In the genomic region with DNA sequence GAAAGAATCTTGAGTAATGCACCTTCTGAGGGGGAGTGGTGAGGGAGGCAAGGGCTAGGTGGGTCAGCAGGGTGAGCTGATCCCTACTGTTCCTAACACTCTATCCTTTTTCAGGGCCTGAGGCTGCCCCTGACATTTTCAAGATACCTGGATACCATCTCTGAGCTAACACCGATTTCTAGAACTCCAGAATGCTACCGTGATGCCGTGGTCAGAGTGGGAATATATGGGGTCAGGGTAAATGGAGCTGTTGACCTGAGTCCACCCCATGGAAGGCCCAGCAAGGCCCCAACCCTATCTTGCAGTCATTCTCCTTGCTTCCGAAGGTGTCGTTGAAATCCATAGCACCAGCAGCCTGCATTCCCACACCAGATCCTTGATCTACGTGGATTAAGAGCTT, we compare ENCODE assay signal across 16 cellular contexts. TPM values are rescaled to one million over a fixed set of nuclear protein-coding genes. Genes with fewer than 3 reads are reported as not detected.
DNase-seq lines count a peak whose midpoint lies in the region; ATAC-seq and TF ChIP-seq lines count a peak whose summit lies in the region.
"Had no signal": no experiment of that assay in that cellular context is flagged by ENCODE, and none has a peak within 500 bp of the region (broad histone marks: within the 10 kb centered on the region; RNA-seq: fewer than 3 reads in every experiment).

No MANE protein-coding gene starts in this region.

- H3K36me3 ChIP-seq in endodermal cell (ENCODE audit: control insufficient read depth, insufficient read depth, low read length) (no peaks in the 10 kb centered on the region), mucosa of rectum (ENCODE audit: control insufficient read depth in 2 of 2, insufficient read depth in 2 of 2, low read length in 2 of 2) (no peaks in the 10 kb centered on the region)
- H3K36me3 ChIP-seq: BLaER1 had no signal

- CTCF ChIA-PET in activated CD8-positive, alpha-beta memory T cell treated with anti-CD3 and anti-CD28 coated beads, Interleukin-2, amount 10 ng/mL, durations not matched to agents 7 days and 5 days (lab: Charles Lee) = interaction anchor here (0.8 kb wide), 1 partner anchor 17 kb away, joined by 3 read pairs; no protein-coding TSS in a partner anchor
- CTCF ChIA-PET in activated CD8-positive, alpha-beta T cell treated with anti-CD3 and anti-CD28 coated beads, Interleukin-2, amount 10 ng/mL, durations not matched to agents 7 days and 5 days (lab: Charles Lee) = interaction anchor here (1.2 to 1.4 kb wide), 2 partner anchors 17 to 422 kb away, joined by 4 to 5 read pairs; no protein-coding TSS in a partner anchor

- H3K4me3 Mint-ChIP-seq in activated CD8-positive, alpha-beta memory T cell treated with anti-CD3 and anti-CD28 coated beads, Interleukin-2, amount 10 ng/mL, durations not matched to agents 7 days and 5 days = no peak overlapping the region
- no peak overlapping the region for H3K4me3 Mint-ChIP-seq in endodermal cell
- H3K4me3 Mint-ChIP-seq in activated CD8-positive, alpha-beta T cell treated with anti-CD3 and anti-CD28 coated beads, Interleukin-2, amount 10 ng/mL, durations not matched to agents 7 days and 5 days = no peak overlapping the region
- H3K4me3 Mint-ChIP-seq: CD8-positive, alpha-beta memory T cell had no signal

- POLR2A ChIA-PET in activated CD8-positive, alpha-beta T cell treated with anti-CD3 and anti-CD28 coated beads, Interleukin-2, amount 10 ng/mL, durations not matched to agents 7 days and 5 days (lab: Charles Lee) = no interaction called here

- peak; percentile 15 for DNase-seq in activated CD8-positive, alpha-beta memory T cell treated with anti-CD3 and anti-CD28 coated beads, Interleukin-2, amount 50 U/mL, for 48 hours
- DNase-seq in activated CD8-positive, alpha-beta memory T cell treated with anti-CD3 and anti-CD28 coated beads, Interleukin-2, amount 10 ng/mL, durations not matched to agents 7 days and 5 days = no peak
- peak; percentile 17 for DNase-seq in endodermal cell
- no peak for DNase-seq in Kasumi-1 (lab: John Stamatoyannopoulos, UW)
- DNase-seq in activated CD8-positive, alpha-beta T cell treated with anti-CD3 and anti-CD28 coated beads, Interleukin-2, amount 10 ng/mL, durations not matched to agents 7 days and 5 days = no peak
- DNase-seq: 8988T; AML-193; Caco-2; CD8-positive, alpha-beta memory T cell; DND-41; GDM1; GM23248 had no signal

- no peak for TF ChIP-seq CTCF in endodermal cell (conservative IDR thresholded peaks at IDR 0.05)

- peaks cover 18% of the 10 kb centered on the region for H3K27me3 Mint-ChIP-seq in activated CD8-positive, alpha-beta memory T cell treated with anti-CD3 and anti-CD28 coated beads, Interleukin-2, amount 10 ng/mL, durations not matched to agents 7 days and 5 days
- H3K27me3 Mint-ChIP-seq in endodermal cell (ENCODE audit: insufficient read depth) = no peaks in the 10 kb centered on the region
- H3K27me3 Mint-ChIP-seq in activated CD8-positive, alpha-beta T cell treated with anti-CD3 and anti-CD28 coated beads, Interleukin-2, amount 10 ng/mL, durations not matched to agents 7 days and 5 days (ENCODE audit: low read depth) = peaks cover 5% of the 10 kb centered on the region

- peaks cover 5% of the 10 kb centered on the region for H3K36me3 Mint-ChIP-seq in activated CD8-positive, alpha-beta memory T cell treated with anti-CD3 and anti-CD28 coated beads, Interleukin-2, amount 10 ng/mL, durations not matched to agents 7 days and 5 days
- H3K36me3 Mint-ChIP-seq in endodermal cell (ENCODE audit: low read depth) = no peaks in the 10 kb centered on the region
- H3K36me3 Mint-ChIP-seq in activated CD8-positive, alpha-beta T cell treated with anti-CD3 and anti-CD28 coated beads, Interleukin-2, amount 10 ng/mL, durations not matched to agents 7 days and 5 days (ENCODE audit: low read depth) = peaks cover 2% of the 10 kb centered on the region

- WGBS in endodermal cell (ENCODE audit: insufficient coverage in 1 of 2, insufficient read length in 1 of 2), 2 experiments = 92 to 96% methylated on average over 4 to 6 of the region's 6 CpGs

- no peak for ATAC-seq in activated CD8-positive, alpha-beta memory T cell treated with anti-CD3 and anti-CD28 coated beads, Interleukin-2, amount 10 ng/mL, durations not matched to agents 7 days and 5 days
- ATAC-seq in HG03280 (IDR thresholded peaks at IDR 0.05; ENCODE audit: unreplicated experiment) = no peak
- no peak for ATAC-seq in activated CD8-positive, alpha-beta T cell treated with anti-CD3 and anti-CD28 coated beads, Interleukin-2, amount 10 ng/mL, durations not matched to agents 7 days and 5 days
- ATAC-seq: HCT116 had no signal

- H3K9me3 Mint-ChIP-seq in activated CD8-positive, alpha-beta memory T cell treated with anti-CD3 and anti-CD28 coated beads, Interleukin-2, amount 10 ng/mL, durations not matched to agents 7 days and 5 days (ENCODE audit: low read depth) = no peaks in the 10 kb centered on the region
- peaks cover 5% of the 10 kb centered on the region for H3K9me3 Mint-ChIP-seq in endodermal cell
- peaks cover 4% of the 10 kb centered on the region for H3K9me3 Mint-ChIP-seq in activated CD8-positive, alpha-beta T cell treated with anti-CD3 and anti-CD28 coated beads, Interleukin-2, amount 10 ng/mL, durations not matched to agents 7 days and 5 days (ENCODE audit: insufficient read depth)

- H3K4me3 ChIP-seq in endodermal cell (ENCODE audit: low read length) = no peak overlapping the region
- no peak overlapping the region for H3K4me3 ChIP-seq in mucosa of rectum (ENCODE audit: low read length in 2 of 2)
- H3K4me3 ChIP-seq: BLaER1, GM23248 had no signal

- H3K4me1 Mint-ChIP-seq in activated CD8-positive, alpha-beta memory T cell treated with anti-CD3 and anti-CD28 coated beads, Interleukin-2, amount 10 ng/mL, durations not matched to agents 7 days and 5 days = peaks cover 25% of the 10 kb centered on the region
- peaks cover 9% of the 10 kb centered on the region for H3K4me1 Mint-ChIP-seq in endodermal cell
- H3K4me1 Mint-ChIP-seq in activated CD8-positive, alpha-beta T cell treated with anti-CD3 and anti-CD28 coated beads, Interleukin-2, amount 10 ng/mL, durations not matched to agents 7 days and 5 days (ENCODE audit: low read depth) = no peaks in the 10 kb centered on the region
- H3K4me1 Mint-ChIP-seq: CD8-positive, alpha-beta memory T cell had no signal

- H3K27ac ChIP-seq in endodermal cell (ENCODE audit: low read depth, low read length) = no peak overlapping the region
- peak overlapping the region; percentile 82 to 83 for H3K27ac ChIP-seq in mucosa of rectum (ENCODE audit: low read depth in 2 of 2, low read length in 2 of 2)
- H3K27ac ChIP-seq: BLaER1, GM23248 had no signal

- no peaks in the 10 kb centered on the region for H3K27me3 ChIP-seq in endodermal cell (ENCODE audit: control insufficient read depth, insufficient read depth, low read length, poor library complexity, severe bottlenecking)
- H3K27me3 ChIP-seq in mucosa of rectum (ENCODE audit: control insufficient read depth in 2 of 2, insufficient read depth in 2 of 2, low read length in 2 of 2) = no peaks in the 10 kb centered on the region
- H3K27me3 ChIP-seq: BLaER1 had no signal

- H3K4me1 ChIP-seq in endodermal cell (ENCODE audit: control insufficient read depth, insufficient read depth, low read length) = peaks cover 3% of the 10 kb centered on the region
- H3K4me1 ChIP-seq in mucosa of rectum (ENCODE audit: control insufficient read depth in 2 of 2, insufficient read depth in 2 of 2, low read length in 2 of 2) = peaks cover 21 to 31% of the 10 kb centered on the region in 2 donors
- H3K4me1 ChIP-seq: BLaER1, Caco-2 had no signal

- H3K27ac Mint-ChIP-seq in activated CD8-positive, alpha-beta memory T cell treated with anti-CD3 and anti-CD28 coated beads, Interleukin-2, amount 10 ng/mL, durations not matched to agents 7 days and 5 days = no peak overlapping the region
- no peak overlapping the region for H3K27ac Mint-ChIP-seq in endodermal cell
- H3K27ac Mint-ChIP-seq in activated CD8-positive, alpha-beta T cell treated with anti-CD3 and anti-CD28 coated beads, Interleukin-2, amount 10 ng/mL, durations not matched to agents 7 days and 5 days = no peak overlapping the region
- H3K27ac Mint-ChIP-seq: CD8-positive, alpha-beta memory T cell had no signal

- no peaks in the 10 kb centered on the region for H3K9me3 ChIP-seq in endodermal cell (ENCODE audit: control insufficient read depth, low read length)
- H3K9me3 ChIP-seq in mucosa of rectum (ENCODE audit: control insufficient read depth in 2 of 2, low read length in 2 of 2) = no peaks in the 10 kb centered on the region
- H3K9me3 ChIP-seq: BLaER1, Caco-2 had no signal

- H3K9ac ChIP-seq in endodermal cell (ENCODE audit: extremely low read depth, low read length, poor library complexity, severe bottlenecking) (no peak overlapping the region), mucosa of rectum (ENCODE audit: low read depth in 1 of 2, low read length in 2 of 2) (peak overlapping the region; percentile 1 to 52)
- H3K9ac ChIP-seq: BLaER1, GM23248 had no signal

RNA-seq across cellular contexts. Expression of gene PTPRF, which starts 18.0 kb away (rescaled TPM):
- under 1 TPM; 0.23 to 0.41 TPM for total RNA-seq in activated CD8-positive, alpha-beta memory T cell treated with anti-CD3 and anti-CD28 coated beads, Interleukin-2, amount 10 ng/mL, durations not matched to agents 7 days and 5 days
- 100 to 1,000 TPM; 203 to 250 TPM for total RNA-seq in endodermal cell
- 145 TPM for polyA plus RNA-seq in endodermal cell (2013, experiment 1 of 2)
- 130 TPM for polyA plus RNA-seq in endodermal cell (2013, experiment 2 of 2)
- under 1 TPM; 0.61 to 0.65 TPM for total RNA-seq in activated CD8-positive, alpha-beta T cell treated with anti-CD3 and anti-CD28 coated beads, Interleukin-2, amount 10 ng/mL, durations not matched to agents 7 days and 5 days
- polyA plus RNA-seq: CD8-positive, alpha-beta memory T cell had no signal

RNA-seq across cellular contexts. Expression of gene HYI, which starts 59.0 kb away (rescaled TPM):
- total RNA-seq in activated CD8-positive, alpha-beta memory T cell treated with anti-CD3 and anti-CD28 coated beads, Interleukin-2, amount 10 ng/mL, durations not matched to agents 7 days and 5 days = 1 to 10 TPM; 7.1 to 8.0 TPM
- 10 to 100 TPM; 34.4 to 34.8 TPM for total RNA-seq in endodermal cell
- polyA plus RNA-seq in endodermal cell (2013, experiment 1 of 2) = 29.7 TPM
- 25.6 TPM for polyA plus RNA-seq in endodermal cell (2013, experiment 2 of 2)
- 1 to 10 TPM; 8.4 to 9.5 TPM for total RNA-seq in activated CD8-positive, alpha-beta T cell treated with anti-CD3 and anti-CD28 coated beads, Interleukin-2, amount 10 ng/mL, durations not matched to agents 7 days and 5 days

Comparison
In these comparisons a context has a peak if more than half of its experiments do, and no peak if none do; other contexts are left out.
1. DNase-seq: peak in activated CD8-positive, alpha-beta memory T cell treated with anti-CD3 and anti-CD28 coated beads, Interleukin-2, amount 50 U/mL, for 48 hours (single experiment) and endodermal cell (single experiment); none in activated CD8-positive, alpha-beta memory T cell treated with anti-CD3 and anti-CD28 coated beads, Interleukin-2, amount 10 ng/mL, durations not matched to agents 7 days and 5 days (single experiment), Kasumi-1 (0 of 2) and activated CD8-positive, alpha-beta T cell treated with anti-CD3 and anti-CD28 coated beads, Interleukin-2, amount 10 ng/mL, durations not matched to agents 7 days and 5 days (single experiment).
2. RNA of gene PTPRF, which starts 18.0 kb away (total RNA-seq): 203 to 250 TPM in endodermal cell; 0.61 to 0.65 TPM in activated CD8-positive, alpha-beta T cell treated with anti-CD3 and anti-CD28 coated beads, Interleukin-2, amount 10 ng/mL, durations not matched to agents 7 days and 5 days and 0.23 to 0.41 TPM in activated CD8-positive, alpha-beta memory T cell treated with anti-CD3 and anti-CD28 coated beads, Interleukin-2, amount 10 ng/mL, durations not matched to agents 7 days and 5 days; every median in the first group is over 100 times any median in the second.